ENCODE assay signal across 18 cellular contexts in genomic region chr6:54990001-54990400, GRCh38.
"Had no signal": no experiment of that assay in that cellular context is flagged by ENCODE, and none has a peak within 500 bp of the region (broad histone marks: within the 10 kb centered on the region; RNA-seq: fewer than 3 reads in every experiment).

No MANE protein-coding gene starts in this region.

- H3K27ac ChIP-seq: gastrocnemius medialis, heart left ventricle, pancreas, spleen, suprapubic skin, upper lobe of left lung had no signal

- H3K4me3 ChIP-seq: gastrocnemius medialis, heart left ventricle, pancreas, spleen, suprapubic skin, upper lobe of left lung had no signal

- ATAC-seq: activated CD8-positive, alpha-beta T cell treated with anti-CD3 and anti-CD28 coated beads for 36 hours; activated T-cell treated with anti-CD3 and anti-CD28 coated beads, Interleukin-2, amount 50 U/mL, for 4 hours; gastrocnemius medialis; heart left ventricle; left lobe of liver; pancreas; sciatic nerve had no signal

- H3K9me3 ChIP-seq: gastrocnemius medialis, pancreas, suprapubic skin had no signal

- H3K36me3 ChIP-seq: gastrocnemius medialis, heart left ventricle, pancreas, spleen, suprapubic skin, upper lobe of left lung had no signal

- DNase-seq: activated B cell treated with CpG ODN at 0.5 μM for 24 hours; activated CD4-positive, alpha-beta T cell treated with anti-CD3 and anti-CD28 coated beads for 48 hours; activated CD8-positive, alpha-beta T cell treated with anti-CD3 and anti-CD28 coated beads for 36 hours; activated effector memory CD4-positive, alpha-beta T cell treated with anti-CD3 and anti-CD28 coated beads, Interleukin-2, amount 50 U/mL, for 16 hours; activated T-cell treated with anti-CD3 and anti-CD28 coated beads, Interleukin-2, amount 50 U/mL, for 4 hours; cortex of kidney; effector CD4-positive, alpha-beta T cell; gastrocnemius medialis; heart left ventricle; islet precursor cell; mammary epithelial cell; naive B cell; pancreas; spleen; upper lobe of left lung had no signal

- H3K27me3 ChIP-seq: gastrocnemius medialis, heart left ventricle, pancreas, spleen, suprapubic skin, upper lobe of left lung had no signal

- H3K4me1 ChIP-seq: gastrocnemius medialis, heart left ventricle, pancreas, spleen, suprapubic skin, upper lobe of left lung had no signal
